Comparison of ENCODE assay signal across 1 cellular context in the genomic region with DNA sequence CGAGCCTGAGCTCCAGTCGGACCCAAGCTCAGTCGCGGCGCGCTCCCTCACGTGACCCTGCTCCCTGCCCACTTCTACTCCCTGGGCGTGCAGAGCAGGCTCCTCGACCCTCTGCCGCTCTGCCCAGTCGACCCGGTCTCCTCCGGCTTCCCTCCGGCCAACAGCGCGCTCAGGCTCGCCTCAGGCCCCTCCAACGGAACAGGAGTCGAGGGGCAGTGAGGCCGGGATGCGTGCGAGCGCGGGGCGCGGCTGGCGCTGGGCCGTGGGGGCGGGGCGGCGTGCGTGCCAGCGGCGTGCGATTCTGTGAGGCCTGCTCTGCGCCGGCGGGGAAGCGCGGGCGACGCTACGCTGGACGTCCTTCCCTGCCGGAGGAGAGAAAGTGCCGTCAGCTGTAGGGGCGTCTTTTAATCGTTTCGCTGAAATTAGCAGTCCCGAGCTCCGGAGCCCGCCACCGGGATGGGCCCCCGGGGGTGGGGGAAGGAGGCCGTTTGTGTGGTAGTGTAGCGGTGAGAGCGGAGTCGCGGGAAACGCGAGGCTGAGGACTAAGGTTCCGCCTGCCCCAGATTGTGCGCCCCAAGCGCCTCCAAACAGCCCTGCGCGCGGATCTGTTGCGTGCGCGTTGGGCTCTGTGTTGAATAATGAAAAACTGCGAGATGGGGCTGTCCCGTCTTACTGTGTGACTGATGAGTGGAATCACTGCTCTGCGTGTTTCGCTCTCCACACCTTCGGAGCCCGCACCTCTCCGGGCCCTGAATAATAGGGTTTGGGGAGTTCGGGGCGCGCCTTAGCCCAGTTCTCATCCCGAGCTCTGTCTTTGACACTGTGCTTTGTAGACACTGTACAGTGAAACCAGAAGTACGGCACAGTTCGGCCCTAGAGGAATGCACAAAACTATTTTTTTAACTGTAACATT.
TF ChIP-seq lines count a peak whose summit lies in the region.

Gene ACBD6, minus strand, starts transcription at position 217 of the 913 bp plus-strand sequence. CDS start 311 bp downstream, outside the sequence.

TF ChIP-seq in HEK293, 187 proteins besides CTCF, POLR2A, EP300 and RAD21 (continued from another document and continues in another):
- TF ChIP-seq, protein P1, sequence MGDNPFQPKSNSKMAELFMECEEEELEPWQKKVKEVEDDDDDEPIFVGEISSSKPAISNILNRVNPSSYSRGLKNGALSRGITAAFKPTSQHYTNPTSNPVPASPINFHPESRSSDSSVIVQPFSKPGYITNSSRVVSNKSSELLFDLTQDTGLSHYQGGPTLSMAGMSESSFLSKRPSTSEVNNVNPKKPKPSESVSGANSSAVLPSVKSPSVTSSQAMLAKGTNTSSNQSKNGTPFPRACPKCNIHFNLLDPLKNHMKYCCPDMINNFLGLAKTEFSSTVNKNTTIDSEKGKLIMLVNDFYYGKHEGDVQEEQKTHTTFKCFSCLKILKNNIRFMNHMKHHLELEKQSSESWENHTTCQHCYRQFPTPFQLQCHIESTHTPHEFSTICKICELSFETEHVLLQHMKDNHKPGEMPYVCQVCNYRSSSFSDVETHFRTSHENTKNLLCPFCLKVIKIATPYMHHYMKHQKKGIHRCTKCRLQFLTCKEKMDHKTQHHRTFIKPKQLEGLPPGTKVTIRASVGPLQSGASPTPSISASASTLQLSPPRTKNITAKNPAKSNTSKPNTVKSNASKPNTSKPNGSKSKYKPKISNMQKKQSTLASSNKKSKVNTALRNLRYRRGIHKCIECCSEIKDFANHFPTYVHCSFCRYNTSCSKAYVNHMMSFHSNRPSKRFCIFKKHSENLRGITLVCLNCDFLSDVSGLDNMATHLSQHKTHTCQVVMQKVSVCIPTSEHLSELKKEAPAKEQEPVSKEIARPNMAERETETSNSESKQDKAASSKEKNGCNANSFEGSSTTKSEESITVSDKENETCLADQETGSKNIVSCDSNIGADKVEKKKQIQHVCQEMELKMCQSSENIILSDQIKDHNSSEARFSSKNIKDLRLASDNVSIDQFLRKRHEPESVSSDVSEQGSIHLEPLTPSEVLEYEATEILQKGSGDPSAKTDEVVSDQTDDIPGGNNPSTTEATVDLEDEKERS (tag by site-specific recombination; IDR thresholded peaks at IDR 0.05), result no peak
- TF ChIP-seq OSR2 (tag by site-specific recombination; IDR thresholded peaks at IDR 0.05) (no peak), ZFP41 (tag by site-specific recombination; IDR thresholded peaks at IDR 0.05; ENCODE audit: borderline replicate concordance) (no peak), ZNF354C (tag by site-specific recombination; IDR thresholded peaks at IDR 0.05; ENCODE audit: borderline replicate concordance, low read depth) (no peak), ZNF404 (tag by site-specific recombination; IDR thresholded peaks at IDR 0.05) (no peak), ZFHX2 (tag by site-specific recombination; conservative IDR thresholded peaks at IDR 0.05) (peak; percentile 74), ZNF138 (tag by site-specific recombination; IDR thresholded peaks at IDR 0.05; ENCODE audit: borderline replicate concordance) (no peak), ZNF596 (tag by site-specific recombination; IDR thresholded peaks at IDR 0.05) (0 out of 2 replicates have a peak, but pooled peaks have one; percentile 5), ZNF626 (tag by site-specific recombination; IDR thresholded peaks at IDR 0.05) (no peak; the same call in 1 of the 2 replicates), ZNF654 (tag by site-specific recombination; IDR thresholded peaks at IDR 0.05; ENCODE audit: low read depth) (peak; percentile 2; the same call in 1 of the 2 replicates), KLF16 (tag by site-specific recombination; IDR thresholded peaks at IDR 0.05) (peak; percentile 93), MEIS1 (CRISPR knock-in tag; IDR thresholded peaks at IDR 0.05; ENCODE audit: borderline replicate concordance) (no peak), HOXC10 (CRISPR knock-in tag; IDR thresholded peaks at IDR 0.05) (peak; percentile 88), ATF2 (tag by site-specific recombination; IDR thresholded peaks at IDR 0.05; ENCODE audit: low read depth) (no peak), ZNF214 (tag by site-specific recombination; IDR thresholded peaks at IDR 0.05; ENCODE audit: borderline replicate concordance) (no peak), ZNF157 (tag by site-specific recombination; IDR thresholded peaks at IDR 0.05) (peak; percentile 44; the same call in 1 of the 2 replicates), WT1 (tag by site-specific recombination; IDR thresholded peaks at IDR 0.05) (no peak; the same call in 1 of the 2 replicates), ZNF112 (tag by site-specific recombination; IDR thresholded peaks at IDR 0.05) (no peak), PRDM1 (tag by site-specific recombination; IDR thresholded peaks at IDR 0.05) (peak; percentile 72), ZNF768 (tag by site-specific recombination; IDR thresholded peaks at IDR 0.05) (no peak), PATZ1 (tag by site-specific recombination; IDR thresholded peaks at IDR 0.05) (peak; percentile 97), KLF17 (tag by site-specific recombination; IDR thresholded peaks at IDR 0.05) (peak; percentile 68), ZNF488 (tag by site-specific recombination; IDR thresholded peaks at IDR 0.05) (no peak), BCL11A (tag by site-specific recombination; IDR thresholded peaks at IDR 0.05; ENCODE audit: low read depth) (no peak), ZNF792 (tag by site-specific recombination; IDR thresholded peaks at IDR 0.05) (no peak), ZNF391 (tag by site-specific recombination; IDR thresholded peaks at IDR 0.05; ENCODE audit: borderline replicate concordance, low read depth) (no peak; the same call in 1 of the 2 replicates), ZNF146 (tag by site-specific recombination; IDR thresholded peaks at IDR 0.05) (no peak; the same call in 1 of the 2 replicates), ZNF10 (tag by site-specific recombination; IDR thresholded peaks at IDR 0.05) (peak; percentile 65), SCRT2 (tag by site-specific recombination; IDR thresholded peaks at IDR 0.05) (peak; percentile 96), ZNF561 (tag by site-specific recombination; IDR thresholded peaks at IDR 0.05; ENCODE audit: borderline replicate concordance) (peak; percentile 98), ZBTB21 (tag by site-specific recombination; IDR thresholded peaks at IDR 0.05) (peak; percentile 79)
- TF ChIP-seq, protein P2, sequence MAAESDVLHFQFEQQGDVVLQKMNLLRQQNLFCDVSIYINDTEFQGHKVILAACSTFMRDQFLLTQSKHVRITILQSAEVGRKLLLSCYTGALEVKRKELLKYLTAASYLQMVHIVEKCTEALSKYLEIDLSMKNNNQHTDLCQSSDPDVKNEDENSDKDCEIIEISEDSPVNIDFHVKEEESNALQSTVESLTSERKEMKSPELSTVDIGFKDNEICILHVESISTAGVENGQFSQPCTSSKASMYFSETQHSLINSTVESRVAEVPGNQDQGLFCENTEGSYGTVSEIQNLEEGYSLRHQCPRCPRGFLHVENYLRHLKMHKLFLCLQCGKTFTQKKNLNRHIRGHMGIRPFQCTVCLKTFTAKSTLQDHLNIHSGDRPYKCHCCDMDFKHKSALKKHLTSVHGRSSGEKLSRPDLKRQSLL (tag by site-specific recombination; IDR thresholded peaks at IDR 0.05), result peak; percentile 62
- TF ChIP-seq, protein P3, sequence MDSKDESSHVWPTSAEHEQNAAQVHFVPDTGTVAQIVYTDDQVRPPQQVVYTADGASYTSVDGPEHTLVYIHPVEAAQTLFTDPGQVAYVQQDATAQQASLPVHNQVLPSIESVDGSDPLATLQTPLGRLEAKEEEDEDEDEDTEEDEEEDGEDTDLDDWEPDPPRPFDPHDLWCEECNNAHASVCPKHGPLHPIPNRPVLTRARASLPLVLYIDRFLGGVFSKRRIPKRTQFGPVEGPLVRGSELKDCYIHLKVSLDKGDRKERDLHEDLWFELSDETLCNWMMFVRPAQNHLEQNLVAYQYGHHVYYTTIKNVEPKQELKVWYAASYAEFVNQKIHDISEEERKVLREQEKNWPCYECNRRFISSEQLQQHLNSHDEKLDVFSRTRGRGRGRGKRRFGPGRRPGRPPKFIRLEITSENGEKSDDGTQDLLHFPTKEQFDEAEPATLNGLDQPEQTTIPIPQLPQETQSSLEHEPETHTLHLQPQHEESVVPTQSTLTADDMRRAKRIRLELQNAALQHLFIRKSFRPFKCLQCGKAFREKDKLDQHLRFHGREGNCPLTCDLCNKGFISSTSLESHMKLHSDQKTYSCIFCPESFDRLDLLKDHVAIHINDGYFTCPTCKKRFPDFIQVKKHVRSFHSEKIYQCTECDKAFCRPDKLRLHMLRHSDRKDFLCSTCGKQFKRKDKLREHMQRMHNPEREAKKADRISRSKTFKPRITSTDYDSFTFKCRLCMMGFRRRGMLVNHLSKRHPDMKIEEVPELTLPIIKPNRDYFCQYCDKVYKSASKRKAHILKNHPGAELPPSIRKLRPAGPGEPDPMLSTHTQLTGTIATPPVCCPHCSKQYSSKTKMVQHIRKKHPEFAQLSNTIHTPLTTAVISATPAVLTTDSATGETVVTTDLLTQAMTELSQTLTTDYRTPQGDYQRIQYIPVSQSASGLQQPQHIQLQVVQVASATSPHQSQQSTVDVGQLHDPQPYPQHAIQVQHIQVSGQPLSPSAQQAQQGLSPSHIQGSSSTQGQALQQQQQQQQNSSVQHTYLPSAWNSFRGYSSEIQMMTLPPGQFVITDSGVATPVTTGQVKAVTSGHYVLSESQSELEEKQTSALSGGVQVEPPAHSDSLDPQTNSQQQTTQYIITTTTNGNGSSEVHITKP (tag by site-specific recombination; IDR thresholded peaks at IDR 0.05), result peak; percentile 97
- TF ChIP-seq, protein P4, sequence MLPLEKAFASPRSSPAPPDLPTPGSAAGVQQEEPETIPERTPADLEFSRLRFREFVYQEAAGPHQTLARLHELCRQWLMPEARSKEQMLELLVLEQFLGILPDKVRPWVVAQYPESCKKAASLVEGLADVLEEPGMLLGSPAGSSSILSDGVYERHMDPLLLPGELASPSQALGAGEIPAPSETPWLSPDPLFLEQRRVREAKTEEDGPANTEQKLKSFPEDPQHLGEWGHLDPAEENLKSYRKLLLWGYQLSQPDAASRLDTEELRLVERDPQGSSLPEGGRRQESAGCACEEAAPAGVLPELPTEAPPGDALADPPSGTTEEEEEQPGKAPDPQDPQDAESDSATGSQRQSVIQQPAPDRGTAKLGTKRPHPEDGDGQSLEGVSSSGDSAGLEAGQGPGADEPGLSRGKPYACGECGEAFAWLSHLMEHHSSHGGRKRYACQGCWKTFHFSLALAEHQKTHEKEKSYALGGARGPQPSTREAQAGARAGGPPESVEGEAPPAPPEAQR (tag by site-specific recombination; IDR thresholded peaks at IDR 0.05), result peak; percentile 65; the same call in 1 of the 2 replicates
- TF ChIP-seq, protein P5, sequence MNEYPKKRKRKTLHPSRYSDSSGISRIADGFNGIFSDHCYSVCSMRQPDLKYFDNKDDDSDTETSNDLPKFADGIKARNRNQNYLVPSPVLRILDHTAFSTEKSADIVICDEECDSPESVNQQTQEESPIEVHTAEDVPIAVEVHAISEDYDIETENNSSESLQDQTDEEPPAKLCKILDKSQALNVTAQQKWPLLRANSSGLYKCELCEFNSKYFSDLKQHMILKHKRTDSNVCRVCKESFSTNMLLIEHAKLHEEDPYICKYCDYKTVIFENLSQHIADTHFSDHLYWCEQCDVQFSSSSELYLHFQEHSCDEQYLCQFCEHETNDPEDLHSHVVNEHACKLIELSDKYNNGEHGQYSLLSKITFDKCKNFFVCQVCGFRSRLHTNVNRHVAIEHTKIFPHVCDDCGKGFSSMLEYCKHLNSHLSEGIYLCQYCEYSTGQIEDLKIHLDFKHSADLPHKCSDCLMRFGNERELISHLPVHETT (tag by site-specific recombination; IDR thresholded peaks at IDR 0.05), result peak; percentile 70
- TF ChIP-seq, protein P6, sequence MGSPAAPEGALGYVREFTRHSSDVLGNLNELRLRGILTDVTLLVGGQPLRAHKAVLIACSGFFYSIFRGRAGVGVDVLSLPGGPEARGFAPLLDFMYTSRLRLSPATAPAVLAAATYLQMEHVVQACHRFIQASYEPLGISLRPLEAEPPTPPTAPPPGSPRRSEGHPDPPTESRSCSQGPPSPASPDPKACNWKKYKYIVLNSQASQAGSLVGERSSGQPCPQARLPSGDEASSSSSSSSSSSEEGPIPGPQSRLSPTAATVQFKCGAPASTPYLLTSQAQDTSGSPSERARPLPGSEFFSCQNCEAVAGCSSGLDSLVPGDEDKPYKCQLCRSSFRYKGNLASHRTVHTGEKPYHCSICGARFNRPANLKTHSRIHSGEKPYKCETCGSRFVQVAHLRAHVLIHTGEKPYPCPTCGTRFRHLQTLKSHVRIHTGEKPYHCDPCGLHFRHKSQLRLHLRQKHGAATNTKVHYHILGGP (tag by site-specific recombination; IDR thresholded peaks at IDR 0.05), result no peak
